In the genomic region with DNA sequence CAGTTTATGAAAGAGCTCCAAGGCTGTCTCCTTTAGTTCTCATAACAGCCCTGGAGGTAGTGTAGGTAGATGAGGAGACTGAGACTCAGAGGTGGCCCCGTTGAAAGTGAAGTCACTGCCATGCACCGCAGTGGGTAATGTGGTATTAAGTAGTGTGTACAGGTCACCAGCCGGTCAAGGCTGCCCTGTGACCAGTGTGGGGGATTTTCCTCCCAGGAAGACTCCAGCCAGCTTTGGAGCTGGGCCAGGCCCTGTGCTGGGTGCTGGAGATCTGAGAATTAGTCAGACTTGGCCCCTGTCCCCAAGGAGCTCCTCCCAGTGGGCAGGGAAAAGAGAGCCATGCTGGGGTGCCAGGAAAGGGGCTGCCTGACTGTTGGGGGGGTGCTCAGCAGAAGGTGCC, we compare ENCODE assay signal across 2 cellular contexts.
A peak's percentile ranks its signal among the peaks of the same experiment; 100 is the strongest.
TF ChIP-seq lines count a peak whose summit lies in the region.

No MANE protein-coding gene starts in this region.

TF ChIP-seq in K562, 482 proteins besides CTCF, POLR2A, EP300 and RAD21:
- TF ChIP-seq FOSL1 (tag; conservative IDR thresholded peaks at IDR 0.05), result 0 out of 2 replicates have a peak, but pooled peaks have one; percentile 34
- no peak for TF ChIP-seq RAD51 (IDR thresholded peaks at IDR 0.05; ENCODE audit: borderline replicate concordance, low read depth)
- TF ChIP-seq NFIC (IDR thresholded peaks at IDR 0.05), result peak; percentile 46

TF ChIP-seq in HepG2, 621 proteins besides CTCF, POLR2A, EP300 and RAD21 (continues in another document):
- TF ChIP-seq RARA (CRISPR knock-in tag; IDR thresholded peaks at IDR 0.05) (peak; percentile 96), AGO1 (IDR thresholded peaks at IDR 0.05; ENCODE audit: low read depth, low read length, poor library complexity, severe bottlenecking) (no peak), ZNF550 (CRISPR knock-in tag; IDR thresholded peaks at IDR 0.05; ENCODE audit: borderline replicate concordance) (no peak), ZNF383 (CRISPR knock-in tag; IDR thresholded peaks at IDR 0.05; ENCODE audit: borderline replicate concordance) (no peak), ZNF792 (CRISPR knock-in tag; IDR thresholded peaks at IDR 0.05) (no peak), RXRB (CRISPR knock-in tag; IDR thresholded peaks at IDR 0.05; ENCODE audit: borderline replicate concordance) (peak; percentile 47; the same call in 1 of the 2 replicates), NCOR1 (IDR thresholded peaks at IDR 0.05; ENCODE audit: borderline replicate concordance, low read length) (0 out of 2 replicates have a peak, but pooled peaks have one; percentile 22), KLF12 (CRISPR knock-in tag; IDR thresholded peaks at IDR 0.05; ENCODE audit: borderline replicate concordance) (no peak), ZSCAN20 (CRISPR knock-in tag; IDR thresholded peaks at IDR 0.05; ENCODE audit: borderline replicate concordance) (no peak), FOSL2 (CRISPR knock-in tag; IDR thresholded peaks at IDR 0.05) (peak; percentile 15; the same call in 1 of the 2 replicates), BCL6 (CRISPR knock-in tag; IDR thresholded peaks at IDR 0.05) (peak; percentile 46; the same call in 1 of the 2 replicates), ZNF451 (CRISPR knock-in tag; IDR thresholded peaks at IDR 0.05) (no peak), ZNF777 (CRISPR knock-in tag; IDR thresholded peaks at IDR 0.05) (no peak), SALL1 (CRISPR knock-in tag; IDR thresholded peaks at IDR 0.05) (no peak), GATAD2A (CRISPR knock-in tag; IDR thresholded peaks at IDR 0.05) (0 out of 2 replicates have a peak, but pooled peaks have one; percentile 10), SOX13 (IDR thresholded peaks at IDR 0.05) (no peak), SOX13 (CRISPR knock-in tag; conservative IDR thresholded peaks at IDR 0.05 in 1 of 2, IDR thresholded peaks at IDR 0.05 in 1 of 2) (0 out of 4 replicates have a peak, but pooled peaks of 1 of the 2 experiments have one; percentile 9), CAMTA2 (CRISPR knock-in tag; IDR thresholded peaks at IDR 0.05; ENCODE audit: borderline replicate concordance) (no peak), ZNF253 (CRISPR knock-in tag; IDR thresholded peaks at IDR 0.05; ENCODE audit: borderline replicate concordance) (no peak), HMG20A (CRISPR knock-in tag; IDR thresholded peaks at IDR 0.05; ENCODE audit: borderline replicate concordance) (peak; percentile 21; the same call in 1 of the 2 replicates), GLI4 (CRISPR knock-in tag; IDR thresholded peaks at IDR 0.05; ENCODE audit: borderline replicate concordance) (no peak), BRCA1 (CRISPR knock-in tag; IDR thresholded peaks at IDR 0.05) (no peak), NR3C1 (CRISPR knock-in tag; IDR thresholded peaks at IDR 0.05) (no peak), RFXANK (CRISPR knock-in tag; IDR thresholded peaks at IDR 0.05) (no peak), IKZF1 (IDR thresholded peaks at IDR 0.05) (no peak), RXRA (CRISPR knock-in tag; IDR thresholded peaks at IDR 0.05) (peak; percentile 89; the same call in 1 of the 2 replicates)
- TF ChIP-seq, protein P1, sequence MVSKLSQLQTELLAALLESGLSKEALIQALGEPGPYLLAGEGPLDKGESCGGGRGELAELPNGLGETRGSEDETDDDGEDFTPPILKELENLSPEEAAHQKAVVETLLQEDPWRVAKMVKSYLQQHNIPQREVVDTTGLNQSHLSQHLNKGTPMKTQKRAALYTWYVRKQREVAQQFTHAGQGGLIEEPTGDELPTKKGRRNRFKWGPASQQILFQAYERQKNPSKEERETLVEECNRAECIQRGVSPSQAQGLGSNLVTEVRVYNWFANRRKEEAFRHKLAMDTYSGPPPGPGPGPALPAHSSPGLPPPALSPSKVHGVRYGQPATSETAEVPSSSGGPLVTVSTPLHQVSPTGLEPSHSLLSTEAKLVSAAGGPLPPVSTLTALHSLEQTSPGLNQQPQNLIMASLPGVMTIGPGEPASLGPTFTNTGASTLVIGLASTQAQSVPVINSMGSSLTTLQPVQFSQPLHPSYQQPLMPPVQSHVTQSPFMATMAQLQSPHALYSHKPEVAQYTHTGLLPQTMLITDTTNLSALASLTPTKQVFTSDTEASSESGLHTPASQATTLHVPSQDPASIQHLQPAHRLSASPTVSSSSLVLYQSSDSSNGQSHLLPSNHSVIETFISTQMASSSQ (IDR thresholded peaks at IDR 0.05; ENCODE audit: low read depth), result no peak
- TF ChIP-seq, protein P1 (CRISPR knock-in tag; IDR thresholded peaks at IDR 0.05; ENCODE audit: borderline replicate concordance), result no peak
- TF ChIP-seq, protein P2, sequence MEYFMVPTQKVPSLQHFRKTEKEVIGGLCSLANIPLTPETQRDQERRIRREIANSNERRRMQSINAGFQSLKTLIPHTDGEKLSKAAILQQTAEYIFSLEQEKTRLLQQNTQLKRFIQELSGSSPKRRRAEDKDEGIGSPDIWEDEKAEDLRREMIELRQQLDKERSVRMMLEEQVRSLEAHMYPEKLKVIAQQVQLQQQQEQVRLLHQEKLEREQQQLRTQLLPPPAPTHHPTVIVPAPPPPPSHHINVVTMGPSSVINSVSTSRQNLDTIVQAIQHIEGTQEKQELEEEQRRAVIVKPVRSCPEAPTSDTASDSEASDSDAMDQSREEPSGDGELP (IDR thresholded peaks at IDR 0.05; ENCODE audit: borderline replicate concordance, low read depth), result no peak
- TF ChIP-seq, protein P3, sequence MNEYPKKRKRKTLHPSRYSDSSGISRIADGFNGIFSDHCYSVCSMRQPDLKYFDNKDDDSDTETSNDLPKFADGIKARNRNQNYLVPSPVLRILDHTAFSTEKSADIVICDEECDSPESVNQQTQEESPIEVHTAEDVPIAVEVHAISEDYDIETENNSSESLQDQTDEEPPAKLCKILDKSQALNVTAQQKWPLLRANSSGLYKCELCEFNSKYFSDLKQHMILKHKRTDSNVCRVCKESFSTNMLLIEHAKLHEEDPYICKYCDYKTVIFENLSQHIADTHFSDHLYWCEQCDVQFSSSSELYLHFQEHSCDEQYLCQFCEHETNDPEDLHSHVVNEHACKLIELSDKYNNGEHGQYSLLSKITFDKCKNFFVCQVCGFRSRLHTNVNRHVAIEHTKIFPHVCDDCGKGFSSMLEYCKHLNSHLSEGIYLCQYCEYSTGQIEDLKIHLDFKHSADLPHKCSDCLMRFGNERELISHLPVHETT (CRISPR knock-in tag; conservative IDR thresholded peaks at IDR 0.05), result no peak
- TF ChIP-seq, protein P4, sequence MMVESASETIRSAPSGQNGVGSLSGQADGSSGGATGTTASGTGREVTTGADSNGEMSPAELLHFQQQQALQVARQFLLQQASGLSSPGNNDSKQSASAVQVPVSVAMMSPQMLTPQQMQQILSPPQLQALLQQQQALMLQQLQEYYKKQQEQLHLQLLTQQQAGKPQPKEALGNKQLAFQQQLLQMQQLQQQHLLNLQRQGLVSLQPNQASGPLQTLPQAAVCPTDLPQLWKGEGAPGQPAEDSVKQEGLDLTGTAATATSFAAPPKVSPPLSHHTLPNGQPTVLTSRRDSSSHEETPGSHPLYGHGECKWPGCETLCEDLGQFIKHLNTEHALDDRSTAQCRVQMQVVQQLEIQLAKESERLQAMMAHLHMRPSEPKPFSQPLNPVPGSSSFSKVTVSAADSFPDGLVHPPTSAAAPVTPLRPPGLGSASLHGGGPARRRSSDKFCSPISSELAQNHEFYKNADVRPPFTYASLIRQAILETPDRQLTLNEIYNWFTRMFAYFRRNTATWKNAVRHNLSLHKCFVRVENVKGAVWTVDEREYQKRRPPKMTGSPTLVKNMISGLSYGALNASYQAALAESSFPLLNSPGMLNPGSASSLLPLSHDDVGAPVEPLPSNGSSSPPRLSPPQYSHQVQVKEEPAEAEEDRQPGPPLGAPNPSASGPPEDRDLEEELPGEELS (CRISPR knock-in tag; IDR thresholded peaks at IDR 0.05), result no peak
- TF ChIP-seq, protein P5, sequence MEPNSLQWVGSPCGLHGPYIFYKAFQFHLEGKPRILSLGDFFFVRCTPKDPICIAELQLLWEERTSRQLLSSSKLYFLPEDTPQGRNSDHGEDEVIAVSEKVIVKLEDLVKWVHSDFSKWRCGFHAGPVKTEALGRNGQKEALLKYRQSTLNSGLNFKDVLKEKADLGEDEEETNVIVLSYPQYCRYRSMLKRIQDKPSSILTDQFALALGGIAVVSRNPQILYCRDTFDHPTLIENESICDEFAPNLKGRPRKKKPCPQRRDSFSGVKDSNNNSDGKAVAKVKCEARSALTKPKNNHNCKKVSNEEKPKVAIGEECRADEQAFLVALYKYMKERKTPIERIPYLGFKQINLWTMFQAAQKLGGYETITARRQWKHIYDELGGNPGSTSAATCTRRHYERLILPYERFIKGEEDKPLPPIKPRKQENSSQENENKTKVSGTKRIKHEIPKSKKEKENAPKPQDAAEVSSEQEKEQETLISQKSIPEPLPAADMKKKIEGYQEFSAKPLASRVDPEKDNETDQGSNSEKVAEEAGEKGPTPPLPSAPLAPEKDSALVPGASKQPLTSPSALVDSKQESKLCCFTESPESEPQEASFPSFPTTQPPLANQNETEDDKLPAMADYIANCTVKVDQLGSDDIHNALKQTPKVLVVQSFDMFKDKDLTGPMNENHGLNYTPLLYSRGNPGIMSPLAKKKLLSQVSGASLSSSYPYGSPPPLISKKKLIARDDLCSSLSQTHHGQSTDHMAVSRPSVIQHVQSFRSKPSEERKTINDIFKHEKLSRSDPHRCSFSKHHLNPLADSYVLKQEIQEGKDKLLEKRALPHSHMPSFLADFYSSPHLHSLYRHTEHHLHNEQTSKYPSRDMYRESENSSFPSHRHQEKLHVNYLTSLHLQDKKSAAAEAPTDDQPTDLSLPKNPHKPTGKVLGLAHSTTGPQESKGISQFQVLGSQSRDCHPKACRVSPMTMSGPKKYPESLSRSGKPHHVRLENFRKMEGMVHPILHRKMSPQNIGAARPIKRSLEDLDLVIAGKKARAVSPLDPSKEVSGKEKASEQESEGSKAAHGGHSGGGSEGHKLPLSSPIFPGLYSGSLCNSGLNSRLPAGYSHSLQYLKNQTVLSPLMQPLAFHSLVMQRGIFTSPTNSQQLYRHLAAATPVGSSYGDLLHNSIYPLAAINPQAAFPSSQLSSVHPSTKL (CRISPR knock-in tag; IDR thresholded peaks at IDR 0.05), result peak; percentile 31; the same call in 1 of the 2 replicates
- TF ChIP-seq, protein P6, sequence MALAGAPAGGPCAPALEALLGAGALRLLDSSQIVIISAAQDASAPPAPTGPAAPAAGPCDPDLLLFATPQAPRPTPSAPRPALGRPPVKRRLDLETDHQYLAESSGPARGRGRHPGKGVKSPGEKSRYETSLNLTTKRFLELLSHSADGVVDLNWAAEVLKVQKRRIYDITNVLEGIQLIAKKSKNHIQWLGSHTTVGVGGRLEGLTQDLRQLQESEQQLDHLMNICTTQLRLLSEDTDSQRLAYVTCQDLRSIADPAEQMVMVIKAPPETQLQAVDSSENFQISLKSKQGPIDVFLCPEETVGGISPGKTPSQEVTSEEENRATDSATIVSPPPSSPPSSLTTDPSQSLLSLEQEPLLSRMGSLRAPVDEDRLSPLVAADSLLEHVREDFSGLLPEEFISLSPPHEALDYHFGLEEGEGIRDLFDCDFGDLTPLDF (CRISPR knock-in tag; IDR thresholded peaks at IDR 0.05), result no peak
- TF ChIP-seq, protein P7, sequence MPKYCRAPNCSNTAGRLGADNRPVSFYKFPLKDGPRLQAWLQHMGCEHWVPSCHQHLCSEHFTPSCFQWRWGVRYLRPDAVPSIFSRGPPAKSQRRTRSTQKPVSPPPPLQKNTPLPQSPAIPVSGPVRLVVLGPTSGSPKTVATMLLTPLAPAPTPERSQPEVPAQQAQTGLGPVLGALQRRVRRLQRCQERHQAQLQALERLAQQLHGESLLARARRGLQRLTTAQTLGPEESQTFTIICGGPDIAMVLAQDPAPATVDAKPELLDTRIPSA (CRISPR knock-in tag; IDR thresholded peaks at IDR 0.05; ENCODE audit: borderline replicate concordance), result no peak
- TF ChIP-seq, protein P8, sequence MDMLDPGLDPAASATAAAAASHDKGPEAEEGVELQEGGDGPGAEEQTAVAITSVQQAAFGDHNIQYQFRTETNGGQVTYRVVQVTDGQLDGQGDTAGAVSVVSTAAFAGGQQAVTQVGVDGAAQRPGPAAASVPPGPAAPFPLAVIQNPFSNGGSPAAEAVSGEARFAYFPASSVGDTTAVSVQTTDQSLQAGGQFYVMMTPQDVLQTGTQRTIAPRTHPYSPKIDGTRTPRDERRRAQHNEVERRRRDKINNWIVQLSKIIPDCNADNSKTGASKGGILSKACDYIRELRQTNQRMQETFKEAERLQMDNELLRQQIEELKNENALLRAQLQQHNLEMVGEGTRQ (IDR thresholded peaks at IDR 0.05; ENCODE audit: low read depth, low read length), result no peak
- TF ChIP-seq, protein P8 (CRISPR knock-in tag; IDR thresholded peaks at IDR 0.05; ENCODE audit: borderline replicate concordance), result no peak
